ENCODE assay signal across 7 cellular contexts in genomic region chr1:115595279-115596079, GRCh38. TPM values are rescaled to one million over a fixed set of nuclear protein-coding genes. Genes with fewer than 3 reads are reported as not detected.
A peak's percentile ranks its signal among the peaks of the same experiment; 100 is the strongest.
DNase-seq lines count a peak whose midpoint lies in the region; ATAC-seq and TF ChIP-seq lines count a peak whose summit lies in the region.

No MANE protein-coding gene starts in this region.

- ATAC-seq in HG03432 (IDR thresholded peaks at IDR 0.05; ENCODE audit: unreplicated experiment): peak; percentile 71
- peak; percentile 88 to 93 for ATAC-seq in lower lobe of right lung

- peak; percentile 86 for TF ChIP-seq CTCF in GM12875 (IDR thresholded peaks at IDR 0.05; ENCODE audit: borderline replicate concordance, insufficient read depth, low read depth, low read length)
- TF ChIP-seq CTCF in dorsolateral prefrontal cortex (IDR thresholded peaks at IDR 0.05 in 54 of 56, conservative IDR thresholded peaks at IDR 0.05 in 2 of 56; ENCODE audit: low read depth in 1 of 56, partially characterized antibody in 56 of 56): peak; percentile 63 to 95 (median 90)
- TF ChIP-seq CTCF in lower lobe of right lung (IDR thresholded peaks at IDR 0.05): peak; percentile 88

- no peaks in the 10 kb centered on the region for H3K36me3 ChIP-seq in lower lobe of right lung

- H3K27ac ChIP-seq in dorsolateral prefrontal cortex (peak overlapping the region in 1 of 59 donors; percentile 27), lower lobe of right lung (no peak overlapping the region)

- DNase-seq in NCI-H524 (lab: John Stamatoyannopoulos, UW): peak; percentile 62 to 86
- peak; percentile 41 to 59 for DNase-seq in activated CD4-positive, alpha-beta T cell treated with anti-CD3 and anti-CD28 coated beads, Interleukin-2, amount 50 U/mL, for 24 hours (ENCODE audit: low read depth in 1 of 2, low spot score in 1 of 2)
- peak; percentile 74 to 93 (median 86) for DNase-seq in dorsolateral prefrontal cortex
- peak; percentile 77 for DNase-seq in lower lobe of right lung
- peak; percentile 52 for DNase-seq in stimulated activated CD8-positive, alpha-beta memory T cell treated with anti-CD3 and anti-CD28 coated beads, Interleukin-15, amount 100 ng/mL, for 24 hours (ENCODE audit: low read depth)

- intact Hi-C loops in dorsolateral prefrontal cortex (cut with DNase I): loop anchor here (2.0 to 5.0 kb wide), 2 partner anchors 457 to 458 kb away; no protein-coding TSS in a partner anchor
- intact Hi-C loops in lower lobe of right lung (cut with DNase I): loop anchor here (10.0 kb wide), 1 partner anchor 461 kb away; no protein-coding TSS in a partner anchor

- no peaks in the 10 kb centered on the region for H3K9me3 ChIP-seq in lower lobe of right lung

- no peak overlapping the region for H3K4me3 ChIP-seq in GM12875 (ENCODE audit: low read depth, low read length)
- H3K4me3 ChIP-seq in dorsolateral prefrontal cortex: no peak overlapping the region
- no peak overlapping the region for H3K4me3 ChIP-seq in lower lobe of right lung

- no peaks in the 10 kb centered on the region for H3K4me1 ChIP-seq in lower lobe of right lung

- H3K27me3 ChIP-seq in dorsolateral prefrontal cortex (peaks cover 0 to 1% (median 0%) of the 10 kb centered on the region in 45 donors), lower lobe of right lung (ENCODE audit: low read depth) (no peaks in the 10 kb centered on the region)

RNA-seq across cellular contexts. Expression of gene VANGL1, which starts 46.3 kb away (rescaled TPM):
- 1 to 10 TPM in 113 of 120 experiments, under 1 TPM in 7; 0.59 to 4.4 (median 1.9) TPM for total RNA-seq in dorsolateral prefrontal cortex
- total RNA-seq in lower lobe of right lung: 10.9 TPM
